8 cellular contexts compared by ENCODE assay signal in the genomic region with DNA sequence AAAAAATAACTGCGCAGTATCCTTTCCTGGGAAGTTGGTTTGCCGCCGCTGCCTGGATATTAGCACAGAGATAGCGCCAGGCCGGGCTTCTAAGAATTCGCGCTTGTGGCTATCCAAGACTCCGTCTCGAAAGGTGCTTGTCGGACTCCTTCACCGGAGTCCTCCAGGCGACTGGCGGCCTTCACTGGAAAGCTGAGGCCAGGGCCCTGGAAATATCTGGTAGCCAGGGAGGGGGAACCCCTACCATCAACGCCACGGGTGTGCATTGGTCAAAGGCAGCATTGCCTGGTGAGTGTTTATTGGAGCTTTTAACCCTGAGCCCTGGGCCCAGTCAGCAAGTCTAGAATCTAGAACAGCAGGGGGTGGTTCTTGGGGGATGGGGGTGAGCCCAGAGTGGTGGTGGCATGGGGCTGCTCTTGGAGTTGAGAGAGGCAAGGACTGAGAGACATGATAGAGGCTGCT. TPM values are rescaled to one million over a fixed set of nuclear protein-coding genes. Genes with fewer than 3 reads are reported as not detected.
A peak's percentile ranks its signal among the peaks of the same experiment; 100 is the strongest.
DNase-seq lines count a peak whose midpoint lies in the region; ATAC-seq and TF ChIP-seq lines count a peak whose summit lies in the region.

No MANE protein-coding gene starts in this region.

- TF ChIP-seq CTCF in epithelial cell of proximal tubule (conservative IDR thresholded peaks at IDR 0.05; ENCODE audit: low read depth, low read length) (no peak), neural progenitor cell (IDR thresholded peaks at IDR 0.05) (no peak)

- H3K79me2 ChIP-seq in neural progenitor cell (ENCODE audit: low read depth), result peaks cover 32% of the 10 kb centered on the region

- H3K4me1 ChIP-seq in neural progenitor cell, result peaks cover 5% of the 10 kb centered on the region

- H3K27ac ChIP-seq in neural progenitor cell, result peak overlapping the region; percentile 43

- H3K36me3 ChIP-seq in neural progenitor cell, result no peaks in the 10 kb centered on the region

- H3K4me3 ChIP-seq in epithelial cell of proximal tubule (ENCODE audit: low read depth, low read length), result peak overlapping the region; percentile 78
- peak overlapping the region; percentile 77 for H3K4me3 ChIP-seq in neural progenitor cell

- H3K4me1 Mint-ChIP-seq in T-helper 2 cell treated with Interferon-gamma antibody and Interleukin-4, amounts not matched to agents 5 μg/mL and 100 μg/mL, for 36 hours (ENCODE audit: low read depth), result peaks cover 39% of the 10 kb centered on the region
- peaks cover 29% of the 10 kb centered on the region for H3K4me1 Mint-ChIP-seq in neural progenitor cell

- H3K4me2 ChIP-seq in neural progenitor cell, result peak overlapping the region; percentile 68

- DNase-seq in stimulated activated CD4-positive, alpha-beta T cell treated with anti-CD3 and anti-CD28 coated beads, Interleukin-4, amount 100 ng/mL, for 24 hours, result peak; percentile 54
- no peak for DNase-seq in stimulated activated CD4-positive, alpha-beta T cell treated with anti-CD3 and anti-CD28 coated beads, Interleukin-12 subunit alpha, Interleukin-12 subunit beta, amount 100 ng/mL, for 4 hours
- no peak for DNase-seq in T-helper 2 cell treated with Interferon-gamma antibody and Interleukin-4, amounts not matched to agents 5 μg/mL and 100 μg/mL, for 36 hours (ENCODE audit: low spot score)
- no peak for DNase-seq in epithelial cell of proximal tubule (ENCODE audit: low read depth)
- no peak for DNase-seq in neural progenitor cell (ENCODE audit: low spot score)
- DNase-seq in T1000 (lab: John Stamatoyannopoulos, UW), result no peak
- DNase-seq in SHP77 (lab: John Stamatoyannopoulos, UW), result no peak

- H3K27ac Mint-ChIP-seq in T-helper 2 cell treated with Interferon-gamma antibody and Interleukin-4, amounts not matched to agents 5 μg/mL and 100 μg/mL, for 36 hours, result peak overlapping the region; percentile 98
- H3K27ac Mint-ChIP-seq in neural progenitor cell, result no peak overlapping the region

- H3K9ac ChIP-seq in neural progenitor cell, result no peak overlapping the region

- H3K27me3 ChIP-seq in neural progenitor cell, result no peaks in the 10 kb centered on the region

- H3K9me3 Mint-ChIP-seq in T-helper 2 cell treated with Interferon-gamma antibody and Interleukin-4, amounts not matched to agents 5 μg/mL and 100 μg/mL, for 36 hours, result no peaks in the 10 kb centered on the region
- H3K9me3 Mint-ChIP-seq in neural progenitor cell, result peaks cover 8% of the 10 kb centered on the region

- no peak overlapping the region for H2AFZ ChIP-seq in neural progenitor cell (replicated peaks)

- H4K20me1 ChIP-seq in neural progenitor cell (ENCODE audit: low read depth), result peaks cover 19% of the 10 kb centered on the region

- H3K9me3 ChIP-seq in neural progenitor cell (ENCODE audit: low read depth), result no peaks in the 10 kb centered on the region

- peak overlapping the region; percentile 97 for H3K4me3 Mint-ChIP-seq in T-helper 2 cell treated with Interferon-gamma antibody and Interleukin-4, amounts not matched to agents 5 μg/mL and 100 μg/mL, for 36 hours
- H3K4me3 Mint-ChIP-seq in neural progenitor cell, result peak overlapping the region; percentile 91

- no peak for ATAC-seq in HG02973 (IDR thresholded peaks at IDR 0.05; ENCODE audit: unreplicated experiment)

- H3K27me3 Mint-ChIP-seq in T-helper 2 cell treated with Interferon-gamma antibody and Interleukin-4, amounts not matched to agents 5 μg/mL and 100 μg/mL, for 36 hours (ENCODE audit: low read depth), result peaks cover 3% of the 10 kb centered on the region
- H3K27me3 Mint-ChIP-seq in neural progenitor cell (ENCODE audit: insufficient read depth, low read depth), result peaks cover 3% of the 10 kb centered on the region

- peaks cover 15% of the 10 kb centered on the region for H3F3A ChIP-seq in neural progenitor cell (ENCODE audit: low read depth)

- H3K36me3 Mint-ChIP-seq in T-helper 2 cell treated with Interferon-gamma antibody and Interleukin-4, amounts not matched to agents 5 μg/mL and 100 μg/mL, for 36 hours (ENCODE audit: low read depth), result peaks cover 57% of the 10 kb centered on the region
- H3K36me3 Mint-ChIP-seq in neural progenitor cell, result peaks cover 8% of the 10 kb centered on the region

RNA-seq across cellular contexts. Expression of a gene that starts 0.6 kb away (rescaled TPM):
- total RNA-seq in epithelial cell of proximal tubule (10.9 and 13.1 TPM in 2 replicates), neural progenitor cell (ENCODE audit: low replicate concordance) (14.7 and 16.6 TPM in 2 replicates)

RNA-seq across cellular contexts. Expression of a gene that starts 7.9 kb away (rescaled TPM):
- total RNA-seq in epithelial cell of proximal tubule, result 20.5 and 22.0 TPM in 2 replicates
- 8.6 and 11.7 TPM in 2 replicates for total RNA-seq in neural progenitor cell (ENCODE audit: low replicate concordance)

RNA-seq across cellular contexts. Expression of a gene that starts 21.7 kb away (rescaled TPM):
- total RNA-seq in epithelial cell of proximal tubule (84.6 and 86.0 TPM in 2 replicates), neural progenitor cell (ENCODE audit: low replicate concordance) (26.9 and 49.7 TPM in 2 replicates)

RNA-seq across cellular contexts. Expression of a gene that starts 21.8 kb away (rescaled TPM):
- total RNA-seq in epithelial cell of proximal tubule, result 93.7 and 104 TPM in 2 replicates
- 48.7 and 105 TPM in 2 replicates for total RNA-seq in neural progenitor cell (ENCODE audit: low replicate concordance)

RNA-seq across cellular contexts. Expression of a gene that starts 38.0 kb away (rescaled TPM):
- total RNA-seq in epithelial cell of proximal tubule (34.4 and 44.2 TPM in 2 replicates), neural progenitor cell (ENCODE audit: low replicate concordance) (38.6 and 46.3 TPM in 2 replicates)
